Comparison of ENCODE assay signal across 1 cellular context in genomic region chr5:141414548-141415271, GRCh38. TPM values are rescaled to one million over a fixed set of nuclear protein-coding genes. Genes with fewer than 3 reads are reported as not detected.
"Had no signal": no experiment of that assay in that cellular context is flagged by ENCODE, and none has a peak within 500 bp of the region (broad histone marks: within the 10 kb centered on the region; RNA-seq: fewer than 3 reads in every experiment).

No MANE protein-coding gene starts in this region.

RNA-seq across cellular contexts. Expression of gene PCDHGA10, which starts 1.9 kb away (rescaled TPM):
- total RNA-seq: activated CD4-positive, alpha-beta T cell treated with anti-CD3 and anti-CD28 coated beads, Interleukin-2, amount 10 ng/mL, durations not matched to agents 7 days and 5 days had no signal

RNA-seq across cellular contexts. Expression of gene PCDHGA11, which starts 6.1 kb away (rescaled TPM):
- total RNA-seq: activated CD4-positive, alpha-beta T cell treated with anti-CD3 and anti-CD28 coated beads, Interleukin-2, amount 10 ng/mL, durations not matched to agents 7 days and 5 days had no signal

RNA-seq across cellular contexts. Expression of gene PCDHGA9, which starts 12.1 kb away (rescaled TPM):
- total RNA-seq: activated CD4-positive, alpha-beta T cell treated with anti-CD3 and anti-CD28 coated beads, Interleukin-2, amount 10 ng/mL, durations not matched to agents 7 days and 5 days had no signal
